2 cellular contexts compared by ENCODE assay signal in the genomic region with DNA sequence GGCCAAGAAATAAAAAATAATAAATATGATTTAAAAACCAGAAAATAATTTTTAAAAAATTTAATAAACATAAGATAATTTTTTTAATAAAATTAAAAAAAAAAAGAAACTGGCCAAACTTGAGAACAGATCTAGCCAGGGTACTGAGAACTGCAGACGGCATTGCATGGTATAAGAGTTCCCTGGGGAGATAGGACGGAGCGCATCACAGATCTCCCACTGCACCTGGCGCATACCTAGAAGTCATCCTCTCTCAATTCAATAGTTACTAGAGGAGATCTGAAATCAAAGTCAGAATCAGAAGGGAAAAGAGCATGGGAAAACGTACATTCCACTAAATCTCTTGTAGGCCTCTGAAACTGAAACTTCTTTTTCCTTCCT.
TF ChIP-seq lines count a peak whose summit lies in the region.

No MANE protein-coding gene starts in this region.

TF ChIP-seq in IMR-90, 13 proteins besides CTCF, POLR2A, EP300 and RAD21:
- TF ChIP-seq SMC3 (IDR thresholded peaks at IDR 0.05; ENCODE audit: low read depth, low read length) (no peak), MAFK (IDR thresholded peaks at IDR 0.05; ENCODE audit: low read depth, low read length) (no peak), CEBPB (IDR thresholded peaks at IDR 0.05; ENCODE audit: low read depth, low read length) (no peak), BHLHE40 (IDR thresholded peaks at IDR 0.05; ENCODE audit: low read depth, low read length) (no peak), NFE2L2 (IDR thresholded peaks at IDR 0.05; ENCODE audit: low read depth, low read length) (no peak), FOS (IDR thresholded peaks at IDR 0.05; ENCODE audit: low read depth, low read length) (no peak), RCOR1 (IDR thresholded peaks at IDR 0.05; ENCODE audit: insufficient replicate concordance, low read length) (no peak), MAZ (IDR thresholded peaks at IDR 0.05; ENCODE audit: borderline replicate concordance, low read depth, low read length) (no peak), CHD1 (IDR thresholded peaks at IDR 0.05; ENCODE audit: low read depth, low read length) (no peak), MXI1 (IDR thresholded peaks at IDR 0.05; ENCODE audit: borderline replicate concordance, low read depth, low read length) (no peak), RFX5 (IDR thresholded peaks at IDR 0.05; ENCODE audit: low read depth, low read length) (no peak)
- TF ChIP-seq, protein P1, sequence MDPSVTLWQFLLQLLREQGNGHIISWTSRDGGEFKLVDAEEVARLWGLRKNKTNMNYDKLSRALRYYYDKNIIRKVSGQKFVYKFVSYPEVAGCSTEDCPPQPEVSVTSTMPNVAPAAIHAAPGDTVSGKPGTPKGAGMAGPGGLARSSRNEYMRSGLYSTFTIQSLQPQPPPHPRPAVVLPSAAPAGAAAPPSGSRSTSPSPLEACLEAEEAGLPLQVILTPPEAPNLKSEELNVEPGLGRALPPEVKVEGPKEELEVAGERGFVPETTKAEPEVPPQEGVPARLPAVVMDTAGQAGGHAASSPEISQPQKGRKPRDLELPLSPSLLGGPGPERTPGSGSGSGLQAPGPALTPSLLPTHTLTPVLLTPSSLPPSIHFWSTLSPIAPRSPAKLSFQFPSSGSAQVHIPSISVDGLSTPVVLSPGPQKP (IDR thresholded peaks at IDR 0.05; ENCODE audit: borderline replicate concordance, low read depth, low read length): no peak
- TF ChIP-seq, protein P2, sequence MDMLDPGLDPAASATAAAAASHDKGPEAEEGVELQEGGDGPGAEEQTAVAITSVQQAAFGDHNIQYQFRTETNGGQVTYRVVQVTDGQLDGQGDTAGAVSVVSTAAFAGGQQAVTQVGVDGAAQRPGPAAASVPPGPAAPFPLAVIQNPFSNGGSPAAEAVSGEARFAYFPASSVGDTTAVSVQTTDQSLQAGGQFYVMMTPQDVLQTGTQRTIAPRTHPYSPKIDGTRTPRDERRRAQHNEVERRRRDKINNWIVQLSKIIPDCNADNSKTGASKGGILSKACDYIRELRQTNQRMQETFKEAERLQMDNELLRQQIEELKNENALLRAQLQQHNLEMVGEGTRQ (IDR thresholded peaks at IDR 0.05; ENCODE audit: low read depth, low read length): no peak

TF ChIP-seq in GM12878, 131 proteins besides CTCF, POLR2A, EP300 and RAD21:
- TF ChIP-seq POLR2AphosphoS5 (IDR thresholded peaks at IDR 0.05; ENCODE audit: low read length) (no peak), ZNF622 (IDR thresholded peaks at IDR 0.05) (no peak), YBX1 (IDR thresholded peaks at IDR 0.05) (no peak), CHD2 (IDR thresholded peaks at IDR 0.05; ENCODE audit: borderline replicate concordance, low read depth, low read length) (no peak), SIX5 (IDR thresholded peaks at IDR 0.05; ENCODE audit: low read depth, low read length, severe bottlenecking) (no peak), PML (IDR thresholded peaks at IDR 0.05; ENCODE audit: low read length) (no peak), TCF12 (IDR thresholded peaks at IDR 0.05; ENCODE audit: low read depth, low read length) (peak; percentile 59), SMAD5 (IDR thresholded peaks at IDR 0.05; ENCODE audit: low read depth) (no peak), MYB (IDR thresholded peaks at IDR 0.05; ENCODE audit: borderline replicate concordance, low read depth, low read length) (no peak), NR2C2 (IDR thresholded peaks at IDR 0.05; ENCODE audit: borderline replicate concordance, control insufficient read depth, insufficient read length, low read depth) (no peak), FOXK2 (IDR thresholded peaks at IDR 0.05) (no peak), USF1 (IDR thresholded peaks at IDR 0.05; ENCODE audit: borderline replicate concordance, extremely low read length, insufficient read depth, low read depth, low read length) (no peak), CBFB (IDR thresholded peaks at IDR 0.05; ENCODE audit: low read depth) (no peak), MTA2 (IDR thresholded peaks at IDR 0.05; ENCODE audit: low read depth) (no peak; the same call in none of the 2 replicates), ETV6 (conservative IDR thresholded peaks at IDR 0.05 in 1 of 2, IDR thresholded peaks at IDR 0.05 in 1 of 2; ENCODE audit: borderline replicate concordance in 1 of 2, low read depth in 1 of 2) (no peak), ATF7 (IDR thresholded peaks at IDR 0.05; ENCODE audit: low read depth) (no peak), TARDBP (IDR thresholded peaks at IDR 0.05; ENCODE audit: borderline replicate concordance) (no peak), HDAC6 (IDR thresholded peaks at IDR 0.05; ENCODE audit: unreplicated experiment) (no peak), SUZ12 (IDR thresholded peaks at IDR 0.05; ENCODE audit: unreplicated experiment) (no peak), IKZF2 (IDR thresholded peaks at IDR 0.05) (peak in 1 of 2 experiments; percentile 0; a peak in 1 of 4 replicates), SMAD1 (IDR thresholded peaks at IDR 0.05; ENCODE audit: low read depth, partially characterized antibody) (no peak), RBBP5 (conservative IDR thresholded peaks at IDR 0.05) (no peak), MEF2B (IDR thresholded peaks at IDR 0.05; ENCODE audit: partially characterized antibody, poor library complexity, severe bottlenecking) (peak; percentile 88)
- TF ChIP-seq, protein P3, sequence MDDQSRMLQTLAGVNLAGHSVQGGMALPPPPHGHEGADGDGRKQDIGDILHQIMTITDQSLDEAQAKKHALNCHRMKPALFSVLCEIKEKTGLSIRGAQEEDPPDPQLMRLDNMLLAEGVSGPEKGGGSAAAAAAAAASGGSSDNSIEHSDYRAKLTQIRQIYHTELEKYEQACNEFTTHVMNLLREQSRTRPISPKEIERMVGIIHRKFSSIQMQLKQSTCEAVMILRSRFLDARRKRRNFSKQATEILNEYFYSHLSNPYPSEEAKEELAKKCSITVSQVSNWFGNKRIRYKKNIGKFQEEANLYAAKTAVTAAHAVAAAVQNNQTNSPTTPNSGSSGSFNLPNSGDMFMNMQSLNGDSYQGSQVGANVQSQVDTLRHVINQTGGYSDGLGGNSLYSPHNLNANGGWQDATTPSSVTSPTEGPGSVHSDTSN (IDR thresholded peaks at IDR 0.05; ENCODE audit: insufficient replicate concordance, low read depth, low read length): no peak
- TF ChIP-seq, protein P4, sequence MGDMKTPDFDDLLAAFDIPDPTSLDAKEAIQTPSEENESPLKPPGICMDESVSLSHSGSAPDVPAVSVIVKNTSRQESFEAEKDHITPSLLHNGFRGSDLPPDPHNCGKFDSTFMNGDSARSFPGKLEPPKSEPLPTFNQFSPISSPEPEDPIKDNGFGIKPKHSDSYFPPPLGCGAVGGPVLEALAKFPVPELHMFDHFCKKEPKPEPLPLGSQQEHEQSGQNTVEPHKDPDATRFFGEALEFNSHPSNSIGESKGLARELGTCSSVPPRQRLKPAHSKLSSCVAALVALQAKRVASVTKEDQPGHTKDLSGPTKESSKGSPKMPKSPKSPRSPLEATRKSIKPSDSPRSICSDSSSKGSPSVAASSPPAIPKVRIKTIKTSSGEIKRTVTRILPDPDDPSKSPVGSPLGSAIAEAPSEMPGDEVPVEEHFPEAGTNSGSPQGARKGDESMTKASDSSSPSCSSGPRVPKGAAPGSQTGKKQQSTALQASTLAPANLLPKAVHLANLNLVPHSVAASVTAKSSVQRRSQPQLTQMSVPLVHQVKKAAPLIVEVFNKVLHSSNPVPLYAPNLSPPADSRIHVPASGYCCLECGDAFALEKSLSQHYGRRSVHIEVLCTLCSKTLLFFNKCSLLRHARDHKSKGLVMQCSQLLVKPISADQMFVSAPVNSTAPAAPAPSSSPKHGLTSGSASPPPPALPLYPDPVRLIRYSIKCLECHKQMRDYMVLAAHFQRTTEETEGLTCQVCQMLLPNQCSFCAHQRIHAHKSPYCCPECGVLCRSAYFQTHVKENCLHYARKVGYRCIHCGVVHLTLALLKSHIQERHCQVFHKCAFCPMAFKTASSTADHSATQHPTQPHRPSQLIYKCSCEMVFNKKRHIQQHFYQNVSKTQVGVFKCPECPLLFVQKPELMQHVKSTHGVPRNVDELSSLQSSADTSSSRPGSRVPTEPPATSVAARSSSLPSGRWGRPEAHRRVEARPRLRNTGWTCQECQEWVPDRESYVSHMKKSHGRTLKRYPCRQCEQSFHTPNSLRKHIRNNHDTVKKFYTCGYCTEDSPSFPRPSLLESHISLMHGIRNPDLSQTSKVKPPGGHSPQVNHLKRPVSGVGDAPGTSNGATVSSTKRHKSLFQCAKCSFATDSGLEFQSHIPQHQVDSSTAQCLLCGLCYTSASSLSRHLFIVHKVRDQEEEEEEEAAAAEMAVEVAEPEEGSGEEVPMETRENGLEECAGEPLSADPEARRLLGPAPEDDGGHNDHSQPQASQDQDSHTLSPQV (IDR thresholded peaks at IDR 0.05): no peak
- TF ChIP-seq, protein P5, sequence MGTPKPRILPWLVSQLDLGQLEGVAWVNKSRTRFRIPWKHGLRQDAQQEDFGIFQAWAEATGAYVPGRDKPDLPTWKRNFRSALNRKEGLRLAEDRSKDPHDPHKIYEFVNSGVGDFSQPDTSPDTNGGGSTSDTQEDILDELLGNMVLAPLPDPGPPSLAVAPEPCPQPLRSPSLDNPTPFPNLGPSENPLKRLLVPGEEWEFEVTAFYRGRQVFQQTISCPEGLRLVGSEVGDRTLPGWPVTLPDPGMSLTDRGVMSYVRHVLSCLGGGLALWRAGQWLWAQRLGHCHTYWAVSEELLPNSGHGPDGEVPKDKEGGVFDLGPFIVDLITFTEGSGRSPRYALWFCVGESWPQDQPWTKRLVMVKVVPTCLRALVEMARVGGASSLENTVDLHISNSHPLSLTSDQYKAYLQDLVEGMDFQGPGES (IDR thresholded peaks at IDR 0.05): no peak
